20 cellular contexts compared by ENCODE assay signal in genomic region chr15:76465728-76466127, GRCh38.
DNase-seq lines count a peak whose midpoint lies in the region; ATAC-seq, FAIRE-seq and TF ChIP-seq lines count a peak whose summit lies in the region.
"Had no signal": no experiment of that assay in that cellular context is flagged by ENCODE, and none has a peak within 500 bp of the region (broad histone marks: within the 10 kb centered on the region; RNA-seq: fewer than 3 reads in every experiment).

No MANE protein-coding gene starts in this region.

- TF ChIP-seq RAD21 in GM12878 (IDR thresholded peaks at IDR 0.05; ENCODE audit: insufficient read depth, low read depth, low read length) = no peak

- no peaks in the 10 kb centered on the region for H3K4me1 ChIP-seq in GM12878 (ENCODE audit: control insufficient read depth, insufficient read depth, low read length)
- H3K4me1 ChIP-seq: A549; BLaER1 treated with 17β-estradiol and CSF1 and Interleukin-3, amounts not matched to agents 10 nM and 100 nM; Caco-2 had no signal

- no peak for ATAC-seq in GM12878
- ATAC-seq: A549; CD8-positive, alpha-beta T cell had no signal

- no peak for TF ChIP-seq CTCF in GM12878 (IDR thresholded peaks at IDR 0.05 in 2 of 3, conservative IDR thresholded peaks at IDR 0.05 in 1 of 3; ENCODE audit: control insufficient read depth in 2 of 3, extremely low read depth in 1 of 3, insufficient read depth in 1 of 3, low read depth in 3 of 3, low read length in 3 of 3)

- H3K27ac ChIP-seq in GM12878 (ENCODE audit: control insufficient read depth, insufficient read depth) = no peak overlapping the region
- H3K27ac ChIP-seq: 22Rv1; A549; BLaER1 treated with 17β-estradiol and CSF1 and Interleukin-3, amounts not matched to agents 10 nM and 100 nM; C4-2B had no signal

- H3K9ac ChIP-seq in GM12878 (ENCODE audit: control insufficient read depth, insufficient read depth, low read length) = no peak overlapping the region
- H3K9ac ChIP-seq: BLaER1 treated with 17β-estradiol and CSF1 and Interleukin-3, amounts not matched to agents 10 nM and 100 nM had no signal

- H3K27me3 ChIP-seq in GM12878 (replicated peaks in 1 of 2; ENCODE audit: control insufficient read depth in 2 of 2, insufficient read depth in 2 of 2, low read length in 1 of 2) = no peaks in the 10 kb centered on the region
- H3K27me3 ChIP-seq: BLaER1 treated with 17β-estradiol and CSF1 and Interleukin-3, amounts not matched to agents 10 nM and 100 nM had no signal

- intact Hi-C loops in GM12878 (cut with micrococcal nuclease; ENCODE audit: unreplicated experiment) = no loop called here

- no peaks in the 10 kb centered on the region for H4K20me1 ChIP-seq in GM12878 (ENCODE audit: control insufficient read depth, insufficient read depth)
- H4K20me1 ChIP-seq: BLaER1 treated with 17β-estradiol and CSF1 and Interleukin-3, amounts not matched to agents 10 nM and 100 nM had no signal

- DNase-seq in GM19239 (ENCODE audit: insufficient read length, low spot score) (no peak), GM12878 (ENCODE audit: low read depth, low spot score) (no peak), NOMO-1 (lab: John Stamatoyannopoulos, UW; ENCODE audit: unreplicated experiment in 2 of 2) (no peak)
- no peak for DNase-seq in activated CD4-positive, alpha-beta T cell treated with anti-CD3 and anti-CD28 coated beads, Interleukin-2, amount 50 U/mL, for 4 hours
- DNase-seq: AML-193; Caco-2; Calu3; CD4-positive, alpha-beta T cell; CD8-positive, alpha-beta T cell; DMS79 treated with DMSO at 0.1 percent for 48 hours; GF-D8 had no signal

- no peaks in the 10 kb centered on the region for H3K79me2 ChIP-seq in GM12878 (ENCODE audit: control insufficient read depth, insufficient read depth, low read length)

- 96% methylated on average over 1 of the region's 1 CpG for WGBS in GM12878 (ENCODE audit: insufficient coverage, insufficient replicate concordance, low lambda C conversion rate, missing lambda C conversion rate)

- no peak for TF ChIP-seq EP300 in GM12878 (IDR thresholded peaks at IDR 0.05; ENCODE audit: borderline replicate concordance in 1 of 2, control insufficient read depth in 1 of 2, low read depth in 2 of 2, low read length in 2 of 2)

- H3K4me3 ChIP-seq in GM12878 = no peak overlapping the region
- H3K4me3 ChIP-seq: A549; BLaER1 treated with 17β-estradiol and CSF1 and Interleukin-3, amounts not matched to agents 10 nM and 100 nM had no signal

- CTCF ChIA-PET in GM12878 (lab: Yijun Ruan, JAX) = no interaction called here

- TF ChIP-seq POLR2A in GM12878 (IDR thresholded peaks at IDR 0.05; ENCODE audit: low read depth, low read length) = no peak

- SMC1A ChIA-PET in GM12878 (lab: Charles Lee; ENCODE audit: uncharacterized antibody, unreplicated experiment) = no interaction called here

- BruUV-seq in GM12878 (replicated peaks; lab: Mats Ljungman, UMichigan) = no TSS peak

- no peak overlapping the region for H3K4me2 ChIP-seq in GM12878 (ENCODE audit: control insufficient read depth, insufficient read depth)
- H3K4me2 ChIP-seq: A549; BLaER1 treated with 17β-estradiol and CSF1 and Interleukin-3, amounts not matched to agents 10 nM and 100 nM had no signal

- H3K36me3 ChIP-seq in GM12878 (ENCODE audit: control insufficient read depth in 2 of 2, insufficient read depth in 2 of 2, low read length in 1 of 2) = peaks cover 0 to 3% of the 10 kb centered on the region in 2 experiments; a peak in 1 of 4 replicates

- RAD21 ChIA-PET in GM12878 (lab: Charles Lee; ENCODE audit: unreplicated experiment) = no interaction called here

- FAIRE-seq in GM19239 (lab: Jason Lieb, UNC) (peak; percentile 4), GM12878 (lab: Jason Lieb, UNC) (peak; percentile 18), islet of Langerhans (lab: Jason Lieb, UNC) (peak; percentile 24)
- FAIRE-seq: D721Med, G401.6, GM12892, GM18507 had no signal

- POLR2A ChIA-PET in GM12878 (lab: Charles Lee) = no interaction called here

- H2AFZ ChIP-seq in GM12878 (ENCODE audit: control insufficient read depth, low read depth, low read length) = no peak overlapping the region

- in situ Hi-C loops in GM12878 (cut with MboI) = no loop called here

- peaks cover 4% of the 10 kb centered on the region; the same call in 2 of the 3 replicates for H3K9me3 ChIP-seq in GM12878 (replicated peaks; ENCODE audit: control insufficient read depth, insufficient read depth, low read length)
- H3K9me3 ChIP-seq: A549, Caco-2 had no signal

TF ChIP-seq in GM12878, 131 proteins besides CTCF, POLR2A, EP300 and RAD21:
- TF ChIP-seq USF2 (IDR thresholded peaks at IDR 0.05; ENCODE audit: borderline replicate concordance, low read depth, low read length) (no peak), CREB1 (IDR thresholded peaks at IDR 0.05; ENCODE audit: low read depth) (no peak), CBX5 (IDR thresholded peaks at IDR 0.05; ENCODE audit: low read depth) (0 out of 2 replicates have a peak, but pooled peaks have one; percentile 47), POLR2AphosphoS2 (IDR thresholded peaks at IDR 0.05; ENCODE audit: low read depth, low read length) (no peak), ZNF274 (IDR thresholded peaks at IDR 0.05; ENCODE audit: insufficient read depth, insufficient read length) (no peak)
TF ChIP-seq in GM12878: peak in this region for 1.
